In genomic region chr14:24673534-24674203, GRCh38 we compare ENCODE assay signal across 9 cellular contexts. TPM values are rescaled to one million over a fixed set of nuclear protein-coding genes. Genes with fewer than 3 reads are reported as not detected.
DNase-seq lines count a peak whose midpoint lies in the region; ATAC-seq and TF ChIP-seq lines count a peak whose summit lies in the region.
"Had no signal": no experiment of that assay in that cellular context is flagged by ENCODE, and none has a peak within 500 bp of the region (broad histone marks: within the 10 kb centered on the region; RNA-seq: fewer than 3 reads in every experiment).

No MANE protein-coding gene starts in this region.

- H4K20me1 ChIP-seq in hepatocyte (ENCODE audit: insufficient read depth, poor library complexity, severe bottlenecking): no peaks in the 10 kb centered on the region

- H3K4me3 ChIP-seq in hepatocyte: no peak overlapping the region

- H3K9me3 ChIP-seq in hepatocyte (ENCODE audit: low read depth): no peaks in the 10 kb centered on the region

- no peaks in the 10 kb centered on the region for H3K36me3 ChIP-seq in hepatocyte (replicated peaks; ENCODE audit: insufficient read depth, low read depth)

- H3K27me3 Mint-ChIP-seq in immature natural killer cell (ENCODE audit: low read depth in 3 of 3): peaks cover 5 to 17% (median 7%) of the 10 kb centered on the region in 3 donors

- no peaks in the 10 kb centered on the region for H3K79me2 ChIP-seq in hepatocyte

- no peak overlapping the region for H3K27ac ChIP-seq in hepatocyte

- WGBS in hepatocyte (ENCODE audit: low lambda C conversion rate, missing lambda C conversion rate): 83% methylated on average over 9 of the region's 9 CpGs

- TF ChIP-seq CTCF in hepatocyte (IDR thresholded peaks at IDR 0.05; ENCODE audit: poor library complexity): no peak

- peak overlapping the region; percentile 86 to 97 (median 92) for H3K4me3 Mint-ChIP-seq in immature natural killer cell

- peak; percentile 45 to 48 for DNase-seq in activated CD4-positive, alpha-beta T cell treated with anti-CD3 and anti-CD28 coated beads for 24 hours (ENCODE audit: low read depth in 2 of 2)
- DNase-seq in immature natural killer cell (peak; percentile 82 to 85 (median 83)), NCI-H2196 treated with DMSO at 0.1 percent for 48 hours (lab: John Stamatoyannopoulos, UW; ENCODE audit: unreplicated experiment) (no peak), Ammon's horn (ENCODE audit: low spot score) (no peak), NCI-H2227 (lab: John Stamatoyannopoulos, UW; ENCODE audit: unreplicated experiment) (no peak), hepatocyte (ENCODE audit: low spot score) (no peak)
- DNase-seq: IMR-90 had no signal

- no peaks in the 10 kb centered on the region for H3K9me3 Mint-ChIP-seq in immature natural killer cell

- H3K27me3 ChIP-seq in hepatocyte: peaks cover 17% of the 10 kb centered on the region

- ATAC-seq in HG03139 (IDR thresholded peaks at IDR 0.05; ENCODE audit: unreplicated experiment): peak; percentile 51

- no peak overlapping the region for H2AFZ ChIP-seq in hepatocyte

- H3K27ac Mint-ChIP-seq in immature natural killer cell: peak overlapping the region; percentile 96 to 100 (median 99)

- no peaks in the 10 kb centered on the region for H3K9me2 ChIP-seq in hepatocyte (replicated peaks; ENCODE audit: insufficient read depth)

- peaks cover 0 to under 1% (median 0%) of the 10 kb centered on the region in 3 donors for H3K36me3 Mint-ChIP-seq in immature natural killer cell

- H3K4me1 Mint-ChIP-seq in immature natural killer cell: peaks cover 89 to 98% of the 10 kb centered on the region in 2 donors

- TF ChIP-seq POLR2A in GM19099 (IDR thresholded peaks at IDR 0.05; ENCODE audit: extremely low read depth, insufficient read length, low read depth): peak; percentile 31

- no peaks in the 10 kb centered on the region for H3K4me1 ChIP-seq in hepatocyte (ENCODE audit: insufficient read depth)

- no peak overlapping the region for H3K4me2 ChIP-seq in hepatocyte

RNA-seq across cellular contexts. Expression of gene GZMB, which starts 39.7 kb away (rescaled TPM):
- polyA plus RNA-seq in immature natural killer cell: 1,000 to 10,000 TPM; 2,800 to 4,930 (median 2,869) TPM
- not detected in 2 replicates for total RNA-seq in hepatocyte
- not detected in 2 replicates for polyA plus RNA-seq in hepatocyte
- total RNA-seq: IMR-90 had no signal
- polyA plus RNA-seq: IMR-90 had no signal

Comparison
In these comparisons a context has a peak if more than half of its experiments do, and no peak if none do; other contexts are left out.
1. DNase-seq: peak in activated CD4-positive, alpha-beta T cell treated with anti-CD3 and anti-CD28 coated beads for 24 hours (2 of 2) and immature natural killer cell (3 of 3); none in NCI-H2196 treated with DMSO at 0.1 percent for 48 hours (single experiment), Ammon's horn (single experiment), NCI-H2227 (single experiment) and hepatocyte (single experiment).
2. RNA of gene GZMB, which starts 39.7 kb away (polyA plus RNA-seq): 2,800 to 4,930 TPM in immature natural killer cell; not detected in hepatocyte; every median in the first group is over 1,000 times any median in the second.